Comparison of ENCODE assay signal across 1 cellular context in genomic region chr1:182586380-182586779, GRCh38.
A peak's percentile ranks its signal among the peaks of the same experiment; 100 is the strongest.
TF ChIP-seq lines count a peak whose summit lies in the region.

No MANE protein-coding gene starts in this region.

TF ChIP-seq in K562, 482 proteins besides CTCF, POLR2A, EP300 and RAD21 (continued from another document):
- TF ChIP-seq TBP (optimal IDR thresholded peaks at IDR 0.05; ENCODE audit: low read depth, low read length) (peak; percentile 46), TGIF2 (CRISPR knock-in tag; IDR thresholded peaks at IDR 0.05) (no peak), ARID3A (IDR thresholded peaks at IDR 0.05; ENCODE audit: borderline replicate concordance, low read depth, low read length) (0 out of 2 replicates have a peak, but pooled peaks have one; percentile 11), RBBP5 (IDR thresholded peaks at IDR 0.05; ENCODE audit: borderline replicate concordance, insufficient read depth, low read length, poor library complexity, severe bottlenecking) (peak; percentile 15), EHMT2 (IDR thresholded peaks at IDR 0.05) (0 out of 2 replicates have a peak, but pooled peaks have one; percentile 36), RCOR1 (IDR thresholded peaks at IDR 0.05; ENCODE audit: borderline replicate concordance in 1 of 2, low read depth in 2 of 2, low read length in 2 of 2) (peak; percentile 63 to 69; a peak in 1 of 4 replicates), ETS1 (conservative IDR thresholded peaks at IDR 0.05; ENCODE audit: control insufficient read depth, low read depth, low read length) (no peak), C11orf30 (IDR thresholded peaks at IDR 0.05; ENCODE audit: low read depth) (peak; percentile 92), SMARCE1 (IDR thresholded peaks at IDR 0.05) (peak; percentile 34; the same call in 1 of the 2 replicates), CHAMP1 (IDR thresholded peaks at IDR 0.05) (no peak), ZBTB11 (CRISPR knock-in tag; IDR thresholded peaks at IDR 0.05) (no peak), SMAD1 (IDR thresholded peaks at IDR 0.05; ENCODE audit: low read depth, low read length, partially characterized antibody) (no peak), BACH1 (tag; IDR thresholded peaks at IDR 0.05) (peak; percentile 31; the same call in 1 of the 2 replicates), CREM (IDR thresholded peaks at IDR 0.05; ENCODE audit: low read depth) (peak; percentile 58), BRF2 (IDR thresholded peaks at IDR 0.05; ENCODE audit: borderline replicate concordance, insufficient read depth, insufficient read length) (no peak), SRF (CRISPR knock-in tag; IDR thresholded peaks at IDR 0.05) (peak in 1 of 2 experiments; percentile 68; a peak in 1 of 4 replicates), ATF1 (CRISPR knock-in tag; IDR thresholded peaks at IDR 0.05) (no peak), ATF1 (tag; IDR thresholded peaks at IDR 0.05) (peak; percentile 64), NRF1 (conservative IDR thresholded peaks at IDR 0.05 in 1 of 2, IDR thresholded peaks at IDR 0.05 in 1 of 2) (peak; percentile 30 to 50; a peak in 2 of 4 replicates), CCAR2 (IDR thresholded peaks at IDR 0.05; ENCODE audit: low read depth, low read length) (no peak), NCOA1 (IDR thresholded peaks at IDR 0.05; ENCODE audit: low read depth) (0 out of 2 replicates have a peak, but pooled peaks have one; percentile 46), SLC30A9 (CRISPR knock-in tag; IDR thresholded peaks at IDR 0.05) (no peak)
